20 cellular contexts compared by ENCODE assay signal in the genomic region with DNA sequence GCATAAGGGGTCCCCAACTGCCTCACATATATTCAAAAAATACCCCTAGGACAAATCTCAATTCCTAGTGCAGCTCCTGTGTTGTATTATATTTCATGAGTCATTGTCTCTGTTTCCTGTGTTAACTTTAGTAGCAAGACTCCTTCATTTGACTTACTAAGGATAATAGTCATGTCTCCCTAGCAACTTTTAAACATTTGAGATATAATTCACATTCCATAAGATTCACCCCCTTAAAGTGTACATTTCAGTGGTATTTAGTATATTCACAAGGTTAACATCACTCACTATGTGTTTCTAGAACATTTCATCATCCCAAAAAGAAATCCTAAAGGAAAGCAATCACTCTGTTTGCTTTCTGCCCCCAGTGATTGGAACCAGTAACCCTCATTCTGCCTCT.
DNase-seq lines count a peak whose midpoint lies in the region; FAIRE-seq and TF ChIP-seq lines count a peak whose summit lies in the region.
"Had no signal": no experiment of that assay in that cellular context is flagged by ENCODE, and none has a peak within 500 bp of the region (broad histone marks: within the 10 kb centered on the region; RNA-seq: fewer than 3 reads in every experiment).

No MANE protein-coding gene starts in this region.

- H3K27ac ChIP-seq in AG04450 (ENCODE audit: low read depth, low read length): no peak overlapping the region
- H3K27ac ChIP-seq in astrocyte (ENCODE audit: low read depth, low read length): no peak overlapping the region
- H3K27ac ChIP-seq: A549, C4-2B, heart right ventricle, left lung, right lobe of liver, SJCRH30 had no signal

- H3K4me2 ChIP-seq in astrocyte (ENCODE audit: low read length): no peak overlapping the region
- H3K4me2 ChIP-seq: A549 had no signal

- H3K4me3 ChIP-seq in AG04450 (ENCODE audit: low read depth, low read length): no peak overlapping the region
- H3K4me3 ChIP-seq in astrocyte (ENCODE audit: insufficient read depth, low read depth, low read length): no peak overlapping the region
- H3K4me3 ChIP-seq: A549, heart right ventricle, left lung, right lobe of liver, SJCRH30 had no signal

- no peaks in the 10 kb centered on the region; the same call in 1 of the 2 replicates for H3K9me3 ChIP-seq in AG04450 (ENCODE audit: control insufficient read depth, insufficient read depth, low read length)
- H3K9me3 ChIP-seq in astrocyte (ENCODE audit: insufficient read depth, low read depth, low read length): no peaks in the 10 kb centered on the region
- H3K9me3 ChIP-seq: A549, heart right ventricle, left lung, right lobe of liver had no signal

- no peaks in the 10 kb centered on the region for H3K4me1 ChIP-seq in astrocyte (ENCODE audit: insufficient read depth, low read length)
- H3K4me1 ChIP-seq: A549, heart right ventricle, left lung, right lobe of liver had no signal

- no peaks in the 10 kb centered on the region for H3K79me2 ChIP-seq in astrocyte (ENCODE audit: insufficient read depth, low read length)

- no peak overlapping the region for H3K4me3 Mint-ChIP-seq in astrocyte (ENCODE audit: unreplicated experiment)
- H3K4me3 Mint-ChIP-seq in activated naive CD8-positive, alpha-beta T cell treated with anti-CD3 and anti-CD28 coated beads for 36 hours: no peak overlapping the region
- H3K4me3 Mint-ChIP-seq: activated CD4-positive, alpha-beta T cell treated with anti-CD3 and anti-CD28 coated beads, Interleukin-2, amount 10 ng/mL, durations not matched to agents 7 days and 5 days; activated naive CD4-positive, alpha-beta T cell treated with anti-CD3 and anti-CD28 coated beads, Interleukin-2, amount 50 U/mL, for 24 hours; nephron had no signal

- H4K20me1 ChIP-seq in astrocyte (ENCODE audit: insufficient read depth, low read length): no peaks in the 10 kb centered on the region

- CTCF ChIA-PET in AG04450 (lab: Charles Lee): no interaction called here

- no peak overlapping the region for H3K9ac ChIP-seq in astrocyte (ENCODE audit: low read length)

- H3K36me3 ChIP-seq in astrocyte (ENCODE audit: insufficient read depth, low read length): no peaks in the 10 kb centered on the region
- H3K36me3 ChIP-seq: heart right ventricle, left lung, right lobe of liver, SJCRH30 had no signal

- no peak overlapping the region for H2AFZ ChIP-seq in astrocyte (ENCODE audit: low read depth, low read length)

- FAIRE-seq in astrocyte (lab: Jason Lieb, UNC): no peak
- FAIRE-seq: A549 had no signal

- H3K9me3 Mint-ChIP-seq in astrocyte (ENCODE audit: unreplicated experiment): peaks cover 2% of the 10 kb centered on the region
- H3K9me3 Mint-ChIP-seq in activated naive CD8-positive, alpha-beta T cell treated with anti-CD3 and anti-CD28 coated beads for 36 hours: no peaks in the 10 kb centered on the region
- H3K9me3 Mint-ChIP-seq: activated CD4-positive, alpha-beta T cell treated with anti-CD3 and anti-CD28 coated beads, Interleukin-2, amount 10 ng/mL, durations not matched to agents 7 days and 5 days had no signal

- POLR2A ChIA-PET in AG04450 (lab: Yijun Ruan, JAX): no interaction called here

- peaks cover 8% of the 10 kb centered on the region for H3K4me1 Mint-ChIP-seq in astrocyte (ENCODE audit: low read depth, unreplicated experiment)
- peaks cover 6% of the 10 kb centered on the region for H3K4me1 Mint-ChIP-seq in activated naive CD8-positive, alpha-beta T cell treated with anti-CD3 and anti-CD28 coated beads for 36 hours
- H3K4me1 Mint-ChIP-seq: activated CD4-positive, alpha-beta T cell treated with anti-CD3 and anti-CD28 coated beads, Interleukin-2, amount 10 ng/mL, durations not matched to agents 7 days and 5 days; activated naive CD4-positive, alpha-beta T cell treated with anti-CD3 and anti-CD28 coated beads, Interleukin-2, amount 50 U/mL, for 24 hours; nephron had no signal

- no peak for TF ChIP-seq CTCF in AG04450 (IDR thresholded peaks at IDR 0.05; ENCODE audit: low read depth, low read length)
- no peak for TF ChIP-seq CTCF in astrocyte (IDR thresholded peaks at IDR 0.05; ENCODE audit: insufficient read depth, low read depth, low read length)

- H3K36me3 Mint-ChIP-seq in astrocyte (ENCODE audit: low read depth, unreplicated experiment): no peaks in the 10 kb centered on the region
- H3K36me3 Mint-ChIP-seq in activated naive CD8-positive, alpha-beta T cell treated with anti-CD3 and anti-CD28 coated beads for 36 hours: peaks cover 2% of the 10 kb centered on the region
- H3K36me3 Mint-ChIP-seq: activated naive CD4-positive, alpha-beta T cell treated with anti-CD3 and anti-CD28 coated beads, Interleukin-2, amount 50 U/mL, for 24 hours had no signal

- H3K27me3 Mint-ChIP-seq in astrocyte (ENCODE audit: low read depth, unreplicated experiment): peaks cover 4% of the 10 kb centered on the region
- H3K27me3 Mint-ChIP-seq in activated naive CD8-positive, alpha-beta T cell treated with anti-CD3 and anti-CD28 coated beads for 36 hours: peaks cover 11% of the 10 kb centered on the region

- DNase-seq in AG04450 (ENCODE audit: low read depth, low spot score) (peak; percentile 0), HS-5 (ENCODE audit: low read depth) (peak; percentile 6), astrocyte (ENCODE audit: low read depth) (no peak), fibroblast of the conjunctiva (ENCODE audit: low read depth) (peak; percentile 14), DMS79 treated with DMSO at 0.1 percent for 48 hours (lab: John Stamatoyannopoulos, UW) (no peak), NCI-H526 treated with DMSO at 0.1 percent for 48 hours (lab: John Stamatoyannopoulos, UW) (no peak)
- DNase-seq in activated naive CD8-positive, alpha-beta T cell treated with anti-CD3 and anti-CD28 coated beads for 36 hours: no peak
- no peak for DNase-seq in stimulated activated CD4-positive, alpha-beta T cell treated with anti-CD3 and anti-CD28 coated beads, Interleukin-4, amount 100 ng/mL, for 4 hours
- DNase-seq: activated CD4-positive, alpha-beta T cell treated with anti-CD3 and anti-CD28 coated beads, Interleukin-2, amount 10 ng/mL, durations not matched to agents 7 days and 5 days; heart right ventricle; Kasumi-1; left lung; NCI-H1048; NCI-H187; right lobe of liver; SJCRH30 had no signal

- H3K27me3 ChIP-seq in AG04450 (ENCODE audit: control insufficient read depth, insufficient read depth, low read length): no peaks in the 10 kb centered on the region
- no peaks in the 10 kb centered on the region for H3K27me3 ChIP-seq in astrocyte (ENCODE audit: insufficient read depth, low read length)
- H3K27me3 ChIP-seq: left lung, right lobe of liver, SJCRH30 had no signal

- H3K27ac Mint-ChIP-seq in astrocyte (ENCODE audit: unreplicated experiment): peak overlapping the region; percentile 59
- no peak overlapping the region for H3K27ac Mint-ChIP-seq in activated naive CD8-positive, alpha-beta T cell treated with anti-CD3 and anti-CD28 coated beads for 36 hours
- H3K27ac Mint-ChIP-seq: activated CD4-positive, alpha-beta T cell treated with anti-CD3 and anti-CD28 coated beads, Interleukin-2, amount 10 ng/mL, durations not matched to agents 7 days and 5 days; activated naive CD4-positive, alpha-beta T cell treated with anti-CD3 and anti-CD28 coated beads, Interleukin-2, amount 50 U/mL, for 24 hours; nephron had no signal

Comparison
In these comparisons a context has a peak if more than half of its experiments do, and no peak if none do; other contexts are left out.
1. DNase-seq: peak in AG04450 (single experiment), HS-5 (single experiment) and fibroblast of the conjunctiva (single experiment); none in astrocyte (single experiment), activated naive CD8-positive, alpha-beta T cell treated with anti-CD3 and anti-CD28 coated beads for 36 hours (single experiment), stimulated activated CD4-positive, alpha-beta T cell treated with anti-CD3 and anti-CD28 coated beads, Interleukin-4, amount 100 ng/mL, for 4 hours (0 of 2), DMS79 treated with DMSO at 0.1 percent for 48 hours (single experiment) and NCI-H526 treated with DMSO at 0.1 percent for 48 hours (single experiment).